In the genomic region with DNA sequence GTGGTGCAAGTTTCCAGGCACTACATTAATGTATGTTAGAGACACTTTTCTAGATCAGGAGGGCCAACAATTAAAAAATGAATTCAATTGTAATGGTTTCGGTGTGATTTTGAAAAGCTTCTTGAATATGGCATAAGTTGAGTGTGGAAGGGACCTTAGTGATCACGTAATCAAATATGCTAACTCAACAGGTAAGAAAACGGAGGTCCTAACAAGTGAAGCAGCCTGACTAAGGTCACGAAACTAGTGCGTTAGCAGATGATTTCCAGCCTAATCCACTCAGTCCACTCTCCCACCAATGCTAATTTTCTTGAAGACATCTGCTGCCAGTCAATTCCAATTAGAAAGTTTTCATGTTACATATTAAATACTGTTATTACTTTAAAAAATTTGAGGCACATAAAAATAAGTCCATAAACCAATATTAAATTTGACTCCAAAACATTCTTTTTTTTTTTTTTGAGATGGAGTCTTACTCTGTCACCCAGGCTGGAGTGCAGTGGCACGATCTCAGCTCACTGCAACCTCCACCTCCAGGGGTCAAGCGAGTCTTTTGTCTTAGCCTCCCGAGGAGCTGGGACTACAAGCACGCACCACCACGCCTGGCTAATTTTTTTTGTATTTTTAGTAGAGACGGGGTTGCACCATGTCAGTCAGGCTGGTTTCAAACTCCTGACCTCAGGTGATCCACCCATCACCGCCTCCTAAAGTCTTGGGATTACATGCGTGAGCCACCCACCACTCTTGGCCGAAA, we compare ENCODE assay signal across 1 cellular context.
TF ChIP-seq lines count a peak whose summit lies in the region.

No MANE protein-coding gene starts in this region.

TF ChIP-seq in HEK293, 187 proteins besides CTCF, POLR2A, EP300 and RAD21 (continued from another document):
- TF ChIP-seq PRDM10 (tag by site-specific recombination; IDR thresholded peaks at IDR 0.05) (0 out of 2 replicates have a peak, but pooled peaks have one; percentile 11), ZNF707 (tag by site-specific recombination; IDR thresholded peaks at IDR 0.05) (no peak), ZIC2 (tag by site-specific recombination; IDR thresholded peaks at IDR 0.05) (no peak), SCRT1 (tag by site-specific recombination; IDR thresholded peaks at IDR 0.05; ENCODE audit: borderline replicate concordance) (peak; percentile 61; the same call in 1 of the 2 replicates), ZNF837 (tag by site-specific recombination; IDR thresholded peaks at IDR 0.05) (no peak), ZNF292 (tag by site-specific recombination; IDR thresholded peaks at IDR 0.05; ENCODE audit: borderline replicate concordance, low read depth) (no peak)
- TF ChIP-seq, protein P1, sequence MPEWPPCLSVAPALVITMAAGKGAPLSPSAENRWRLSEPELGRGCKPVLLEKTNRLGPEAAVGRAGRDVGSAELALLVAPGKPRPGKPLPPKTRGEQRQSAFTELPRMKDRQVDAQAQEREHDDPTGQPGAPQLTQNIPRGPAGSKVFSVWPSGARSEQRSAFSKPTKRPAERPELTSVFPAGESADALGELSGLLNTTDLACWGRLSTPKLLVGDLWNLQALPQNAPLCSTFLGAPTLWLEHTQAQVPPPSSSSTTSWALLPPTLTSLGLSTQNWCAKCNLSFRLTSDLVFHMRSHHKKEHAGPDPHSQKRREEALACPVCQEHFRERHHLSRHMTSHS (tag by site-specific recombination; IDR thresholded peaks at IDR 0.05), result no peak
